Comparison of ENCODE assay signal across 20 cellular contexts in the genomic region with DNA sequence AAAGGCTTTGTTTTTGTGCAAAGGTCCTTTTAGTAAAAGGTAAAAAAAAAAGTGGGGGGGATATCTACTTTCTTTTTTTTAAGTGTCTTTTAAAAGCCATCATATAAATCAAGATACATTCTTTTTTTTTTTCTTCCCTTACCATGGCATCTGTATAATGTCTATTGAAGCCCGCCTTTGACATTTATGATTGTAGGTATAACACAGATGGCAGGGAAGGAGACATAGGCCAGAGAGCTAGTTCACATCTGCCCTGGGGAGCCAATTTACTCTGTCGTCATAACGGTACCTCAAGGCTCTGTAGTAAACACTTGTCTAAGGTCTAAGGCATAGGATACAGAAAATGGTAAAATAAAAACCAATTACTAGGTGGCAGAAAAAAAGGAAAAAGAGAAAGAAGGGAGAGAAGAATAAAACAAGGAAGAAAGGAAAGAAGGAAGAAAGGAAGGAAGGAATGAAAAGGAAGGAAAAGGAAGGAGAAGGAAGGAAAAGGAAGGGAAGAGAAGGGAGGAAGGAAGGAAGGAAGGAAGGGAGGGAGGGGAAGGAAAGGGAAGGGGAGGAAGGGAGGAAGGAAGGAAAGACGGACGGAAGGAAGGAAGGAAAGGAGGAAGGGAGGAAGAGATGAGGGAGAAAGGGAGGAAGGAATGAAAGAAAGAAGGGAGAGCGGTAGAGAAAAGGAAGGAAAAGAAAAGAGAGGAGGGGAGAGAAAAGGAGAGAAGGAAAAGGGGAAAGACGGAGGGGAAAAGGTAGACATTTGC.
DNase-seq lines count a peak whose midpoint lies in the region; ATAC-seq, FAIRE-seq and TF ChIP-seq lines count a peak whose summit lies in the region.
"Had no signal": no experiment of that assay in that cellular context is flagged by ENCODE, and none has a peak within 500 bp of the region (broad histone marks: within the 10 kb centered on the region; RNA-seq: fewer than 3 reads in every experiment).

No MANE protein-coding gene starts in this region.

- H3K27ac Mint-ChIP-seq in chondrocyte (ENCODE audit: unreplicated experiment), result no peak overlapping the region
- H3K27ac Mint-ChIP-seq: CD4-positive, alpha-beta T cell had no signal

- H3K9me3 Mint-ChIP-seq in chondrocyte (ENCODE audit: low read depth), result peaks cover 10% of the 10 kb centered on the region
- H3K9me3 Mint-ChIP-seq: CD4-positive, alpha-beta T cell had no signal

- no peak overlapping the region for H3K23ac ChIP-seq in H1 (ENCODE audit: insufficient read length)

- CTCF ChIA-PET in HepG2 (lab: Yijun Ruan, JAX; ENCODE audit: low intra/inter-chr PET ratio, low total read pairs), result no interaction called here
- CTCF ChIA-PET in H1 (lab: Charles Lee; ENCODE audit: partially characterized antibody), result interaction anchor here (0.6 kb wide), 2 partner anchors 26 to 301 kb away, joined by 3 to 4 read pairs; no protein-coding TSS in a partner anchor

- no peak overlapping the region for H2BK15ac ChIP-seq in H1 (ENCODE audit: low read length)

- H3K23me2 ChIP-seq in H1 (ENCODE audit: low read depth, low read length), result no peaks in the 10 kb centered on the region

- H3K27me3 ChIP-seq in HepG2 (ENCODE audit: control insufficient read depth in 1 of 2, insufficient read depth in 2 of 2, low read length in 2 of 2), result no peaks in the 10 kb centered on the region
- H3K27me3 ChIP-seq in right lobe of liver, result no peaks in the 10 kb centered on the region
- no peaks in the 10 kb centered on the region for H3K27me3 ChIP-seq in H1 (replicated peaks in 1 of 4; ENCODE audit: control insufficient read depth in 3 of 4, extremely low read depth in 1 of 4, insufficient read depth in 3 of 4, low read length in 3 of 4)
- H3K27me3 ChIP-seq in neural cell (ENCODE audit: insufficient read depth, low read depth, low read length), result no peaks in the 10 kb centered on the region

- H3K27me3 Mint-ChIP-seq in chondrocyte (ENCODE audit: low read depth), result no peaks in the 10 kb centered on the region
- H3K27me3 Mint-ChIP-seq: CD4-positive, alpha-beta T cell had no signal

- no peak overlapping the region for H3K4me3 ChIP-seq in HepG2 (replicated peaks in 1 of 3; ENCODE audit: insufficient read depth in 1 of 3, low read depth in 2 of 3, low read length in 3 of 3)
- H3K4me3 ChIP-seq in right lobe of liver, result no peak overlapping the region
- no peak overlapping the region for H3K4me3 ChIP-seq in H1 (ENCODE audit: extremely low read depth in 1 of 4, insufficient read depth in 2 of 4, low read depth in 3 of 4, low read length in 4 of 4)
- H3K4me3 ChIP-seq in neural cell (ENCODE audit: low read length), result no peak overlapping the region
- H3K4me3 ChIP-seq: A549, GM12878, HAP-1 had no signal

- in situ Hi-C loops in HepG2 (cut with HindIII; ENCODE audit: extremely low pct_ligation_motif_present, low pct_unique_long_range_greater_than_20kb), result no loop called here

- DNase-seq in DMS 273 (lab: John Stamatoyannopoulos, UW; ENCODE audit: unreplicated experiment) (peak; percentile 3), DMS 273 treated with DMSO at 0.1 percent for 48 hours (lab: John Stamatoyannopoulos, UW) (no peak), HepG2 (ENCODE audit: low spot score) (no peak), right lobe of liver (no peak), H1 (ENCODE audit: low read depth in 1 of 2, low spot score in 2 of 2) (no peak), chondrocyte (ENCODE audit: low spot score) (no peak)
- DNase-seq: AML-193; Caco-2; CD4-positive, alpha-beta T cell; DND-41; EL had no signal

- no peaks in the 10 kb centered on the region for H3F3A ChIP-seq in neural cell (ENCODE audit: insufficient read depth, low read length, poor library complexity, severe bottlenecking)

- no peak for TF ChIP-seq RAD21 in HepG2 (CRISPR knock-in tag; IDR thresholded peaks at IDR 0.05)
- no peak for TF ChIP-seq RAD21 in H1 (IDR thresholded peaks at IDR 0.05 in 1 of 2, conservative IDR thresholded peaks at IDR 0.05 in 1 of 2; ENCODE audit: low read depth in 2 of 2, low read length in 2 of 2)
- no peak for TF ChIP-seq RAD21 in neural cell (conservative IDR thresholded peaks at IDR 0.05)

- H2BK5ac ChIP-seq in H1 (ENCODE audit: low read depth, low read length), result no peak overlapping the region

- no peak overlapping the region for H2BK120ac ChIP-seq in H1 (replicated peaks; ENCODE audit: low read depth, low read length)

- H3K9me3 ChIP-seq in HepG2 (ENCODE audit: low read length) (no peaks in the 10 kb centered on the region), right lobe of liver (no peaks in the 10 kb centered on the region), H1 (ENCODE audit: insufficient read depth in 2 of 2, low read depth in 1 of 2, low read length in 1 of 2) (no peaks in the 10 kb centered on the region), neural cell (ENCODE audit: low read length) (no peaks in the 10 kb centered on the region)
- H3K9me3 ChIP-seq: A549, Caco-2, HAP-1 had no signal

- no peak overlapping the region for H4K5ac ChIP-seq in H1 (ENCODE audit: insufficient read length, low read depth, low read length)

- TF ChIP-seq POLR2A in HepG2 (IDR thresholded peaks at IDR 0.05; ENCODE audit: insufficient read depth in 1 of 2, low read depth in 2 of 2, low read length in 2 of 2) (no peak), right lobe of liver (IDR thresholded peaks at IDR 0.05) (no peak), H1 (IDR thresholded peaks at IDR 0.05; ENCODE audit: control extremely low read depth in 1 of 2, low read depth in 2 of 2, low read length in 2 of 2) (no peak)

- H3K56ac ChIP-seq in H1 (replicated peaks; ENCODE audit: insufficient read length, low read depth, low read length), result no peak overlapping the region

- no peaks in the 10 kb centered on the region for H3K36me3 ChIP-seq in HepG2 (replicated peaks in 1 of 2; ENCODE audit: control insufficient read depth in 1 of 2, insufficient read depth in 2 of 2, low read length in 2 of 2)
- no peaks in the 10 kb centered on the region for H3K36me3 ChIP-seq in right lobe of liver
- H3K36me3 ChIP-seq in H1 (ENCODE audit: control insufficient read depth in 2 of 4, insufficient read depth in 4 of 4, low read length in 3 of 4), result no peaks in the 10 kb centered on the region
- H3K36me3 ChIP-seq in neural cell (ENCODE audit: insufficient read depth, low read length), result no peaks in the 10 kb centered on the region
- H3K36me3 ChIP-seq: HAP-1 had no signal

- TF ChIP-seq EP300 in HepG2 (IDR thresholded peaks at IDR 0.05; ENCODE audit: low read depth in 2 of 2, low read length in 2 of 2), result no peak
- TF ChIP-seq EP300 in HepG2 (CRISPR knock-in tag; IDR thresholded peaks at IDR 0.05; ENCODE audit: borderline replicate concordance), result no peak
- TF ChIP-seq EP300 in H1 (IDR thresholded peaks at IDR 0.05; ENCODE audit: borderline replicate concordance in 1 of 2, low read depth in 2 of 2, low read length in 2 of 2), result no peak
- peak; percentile 33 for TF ChIP-seq EP300 in neural cell (conservative IDR thresholded peaks at IDR 0.05; ENCODE audit: poor library complexity, severe bottlenecking)

- no peaks in the 10 kb centered on the region for H3K9me2 ChIP-seq in neural cell (ENCODE audit: insufficient read depth, low read length)

- H2AFZ ChIP-seq in HepG2 (ENCODE audit: low read length) (no peak overlapping the region), H1 (ENCODE audit: low read length) (0 out of 2 replicates have a peak overlapping the region, but pooled peaks have one; percentile 44), neural cell (ENCODE audit: low read depth, low read length) (no peak overlapping the region)

- POLR2A ChIA-PET in HepG2 (lab: Yijun Ruan, JAX) (no interaction called here), H1 (lab: Charles Lee; ENCODE audit: partially characterized antibody) (no interaction called here)

- H3K36me3 Mint-ChIP-seq in chondrocyte (ENCODE audit: low read depth), result no peaks in the 10 kb centered on the region

- H3K27ac ChIP-seq in HepG2 (ENCODE audit: extremely low read length, insufficient read depth, low read length) (no peak overlapping the region), right lobe of liver (no peak overlapping the region), H1 (ENCODE audit: low read depth, low read length) (no peak overlapping the region), neural cell (ENCODE audit: low read length) (peak overlapping the region; percentile 81)
- H3K27ac ChIP-seq: 22Rv1, A549, C4-2B had no signal

- BruUV-seq in HepG2 (replicated peaks; lab: Mats Ljungman, UMichigan), result no TSS peak

- H3K4me1 ChIP-seq in HepG2 (ENCODE audit: insufficient read depth, low read length), result no peaks in the 10 kb centered on the region
- H3K4me1 ChIP-seq in right lobe of liver, result no peaks in the 10 kb centered on the region
- peaks cover 0 to 5% (median 0%) of the 10 kb centered on the region in 4 experiments; a peak in 1 of 7 replicates for H3K4me1 ChIP-seq in H1 (replicated peaks in 1 of 4; ENCODE audit: control insufficient read depth in 3 of 4, insufficient read depth in 4 of 4, low read length in 3 of 4)
- H3K4me1 ChIP-seq: A549, Caco-2, HAP-1 had no signal

- H2AK5ac ChIP-seq in H1 (ENCODE audit: low read depth, low read length), result no peak overlapping the region

- H3K4me2 ChIP-seq in HepG2 (ENCODE audit: low read depth, low read length), result no peak overlapping the region
- no peak overlapping the region for H3K4me2 ChIP-seq in H1 (ENCODE audit: insufficient read depth in 1 of 2, low read depth in 2 of 2, low read length in 2 of 2)
- no peak overlapping the region for H3K4me2 ChIP-seq in neural cell (ENCODE audit: low read length)
- H3K4me2 ChIP-seq: A549 had no signal

- H4K20me1 ChIP-seq in HepG2 (ENCODE audit: insufficient read depth, low read length) (no peaks in the 10 kb centered on the region), H1 (replicated peaks in 1 of 2; ENCODE audit: control insufficient read depth in 1 of 2, insufficient read depth in 2 of 2, low read length in 2 of 2) (no peaks in the 10 kb centered on the region), neural cell (ENCODE audit: insufficient read depth) (no peaks in the 10 kb centered on the region)

- H3K9ac ChIP-seq in HepG2 (ENCODE audit: insufficient read depth, low read depth, low read length) (no peak overlapping the region), H1 (replicated peaks in 1 of 4; ENCODE audit: extremely low read depth in 1 of 4, low read depth in 3 of 4, low read length in 3 of 4) (no peak overlapping the region), neural cell (ENCODE audit: low read length) (peak overlapping the region; percentile 14)

- no peak overlapping the region for H2BK12ac ChIP-seq in H1 (ENCODE audit: low read depth, low read length)

- TF ChIP-seq CTCF in HepG2 (CRISPR knock-in tag; IDR thresholded peaks at IDR 0.05) (no peak), right lobe of liver (IDR thresholded peaks at IDR 0.05) (no peak), H1 (IDR thresholded peaks at IDR 0.05; ENCODE audit: control extremely low read depth in 1 of 3, insufficient read depth in 1 of 3, low read depth in 1 of 3, low read length in 3 of 3) (no peak), neural cell (IDR thresholded peaks at IDR 0.05; ENCODE audit: poor library complexity, severe bottlenecking) (no peak), chondrocyte (IDR thresholded peaks at IDR 0.05) (no peak)

- H3K18ac ChIP-seq in H1 (ENCODE audit: extremely low read depth, low read length), result no peak overlapping the region

- H3K79me2 ChIP-seq in HepG2 (ENCODE audit: insufficient read depth, low read length), result no peaks in the 10 kb centered on the region
- H3K79me2 ChIP-seq in H1 (ENCODE audit: control insufficient read depth in 1 of 2, insufficient read depth in 2 of 2, low read length in 2 of 2), result no peaks in the 10 kb centered on the region
- no peaks in the 10 kb centered on the region for H3K79me2 ChIP-seq in neural cell (replicated peaks; ENCODE audit: insufficient read depth, low read length)

- FAIRE-seq in HepG2 (lab: Jason Lieb, UNC) (no peak), H1 (lab: Jason Lieb, UNC) (no peak)
- FAIRE-seq: A549, D721Med, GM12878, GM19239 had no signal

- H3K4ac ChIP-seq in H1 (replicated peaks; ENCODE audit: insufficient read length, low read depth, low read length), result no peak overlapping the region

- peaks cover 13% of the 10 kb centered on the region for H3K4me1 Mint-ChIP-seq in chondrocyte (ENCODE audit: low read depth)

- intact Hi-C loops in HepG2 (cut with micrococcal nuclease; ENCODE audit: unreplicated experiment), result no loop called here
- intact Hi-C loops in right lobe of liver (cut with DNase I), result no loop called here

- H3K79me1 ChIP-seq in H1 (ENCODE audit: low read depth, low read length), result no peaks in the 10 kb centered on the region

- H2BK20ac ChIP-seq in H1 (ENCODE audit: low read length), result no peak overlapping the region

- no peak overlapping the region for H3K4me3 Mint-ChIP-seq in chondrocyte (ENCODE audit: unreplicated experiment)
- H3K4me3 Mint-ChIP-seq: CD4-positive, alpha-beta T cell had no signal

- 20% methylated on average over 7 of the region's 7 CpGs for WGBS in HepG2 (ENCODE audit: low lambda C conversion rate)
- WGBS in right lobe of liver (ENCODE audit: insufficient coverage, low coverage, low lambda C conversion rate, missing lambda C conversion rate), result 73% methylated on average over 7 of the region's 7 CpGs
- WGBS in H1 (ENCODE audit: extremely low coverage in 1 of 2, insufficient coverage in 1 of 2, insufficient read length in 1 of 2, insufficient replicate concordance in 2 of 2, low coverage in 1 of 2, low lambda C conversion rate in 2 of 2, missing lambda C conversion rate in 1 of 2), 2 experiments, result 77 to 90% methylated on average over 3 to 7 of the region's 7 CpGs

- H4K8ac ChIP-seq in H1 (ENCODE audit: extremely low read depth, insufficient read depth, low read length), result no peak overlapping the region

- H3K14ac ChIP-seq in H1 (ENCODE audit: insufficient read length), result no peak overlapping the region

- ATAC-seq in HepG2 (no peak), right lobe of liver (no peak), GM18502 (IDR thresholded peaks at IDR 0.05; ENCODE audit: poor library complexity, unreplicated experiment) (no peak)
- ATAC-seq: A549, GM12878 had no signal

- H4K91ac ChIP-seq in H1 (replicated peaks; ENCODE audit: insufficient read length, low read length), result no peak overlapping the region
